In genomic region chr17:46006082-46006481, GRCh38 we compare ENCODE assay signal across 14 cellular contexts. TPM values are rescaled to one million over a fixed set of nuclear protein-coding genes. Genes with fewer than 3 reads are reported as not detected.
"Had no signal": no experiment of that assay in that cellular context is flagged by ENCODE, and none has a peak within 500 bp of the region (broad histone marks: within the 10 kb centered on the region; RNA-seq: fewer than 3 reads in every experiment).

No MANE protein-coding gene starts in this region.

RNA-seq across cellular contexts. Expression of gene STH, which starts 7.0 kb away (rescaled TPM):
- total RNA-seq: stomach, subcutaneous adipose tissue, suprapubic skin, thoracic aorta, thyroid gland, tibial nerve, transverse colon, upper lobe of left lung, upper lobe of right lung, ureter, urinary bladder, uterus, vagina had no signal
- polyA plus RNA-seq: stomach, thymus, urinary bladder had no signal
